Comparison of ENCODE assay signal across 22 cellular contexts in genomic region chr12:110657747-110658146, GRCh38. TPM values are rescaled to one million over a fixed set of nuclear protein-coding genes. Genes with fewer than 3 reads are reported as not detected.
A peak's percentile ranks its signal among the peaks of the same experiment; 100 is the strongest.
DNase-seq lines count a peak whose midpoint lies in the region; ATAC-seq and TF ChIP-seq lines count a peak whose summit lies in the region.
"Had no signal": no experiment of that assay in that cellular context is flagged by ENCODE, and none has a peak within 500 bp of the region (broad histone marks: within the 10 kb centered on the region; RNA-seq: fewer than 3 reads in every experiment).

No MANE protein-coding gene starts in this region.

- no peak overlapping the region for H4K8ac ChIP-seq in trophoblast cell (ENCODE audit: low read depth, low read length)

- no peak overlapping the region for H2AFZ ChIP-seq in trophoblast cell (ENCODE audit: insufficient read depth, low read length, poor library complexity)

- no peak overlapping the region for H3K14ac ChIP-seq in trophoblast cell (ENCODE audit: low read length)

- peak; percentile 37 to 52 for ATAC-seq in right cardiac atrium
- ATAC-seq: activated T-cell treated with anti-CD3 and anti-CD28 coated beads, Interleukin-2, amount 50 U/mL, for 4 hours had no signal

- H3K9ac ChIP-seq in trophoblast cell (ENCODE audit: low read length), result no peak overlapping the region

- 67% methylated on average over 9 of the region's 9 CpGs for WGBS in right cardiac atrium
- WGBS in testis, 2 donors, result 35 to 41% methylated on average over 5 to 9 of the region's 9 CpGs
- WGBS in trophoblast cell (ENCODE audit: extremely low coverage, insufficient coverage, insufficient read length), result no CpG with 5 or more reads among the region's 9 CpGs

- H3K18ac ChIP-seq in trophoblast cell (ENCODE audit: low read length), result no peak overlapping the region

- H4K12ac ChIP-seq in trophoblast cell (ENCODE audit: low read depth, low read length), result no peak overlapping the region

- no peak overlapping the region for H3K27ac ChIP-seq in right cardiac atrium (ENCODE audit: low read length)
- H3K27ac ChIP-seq in cingulate gyrus (ENCODE audit: low read depth, low read length), result peak overlapping the region; percentile 78
- peak overlapping the region in 1 of 2 donors; percentile 57 for H3K27ac ChIP-seq in testis
- no peak overlapping the region for H3K27ac ChIP-seq in trophoblast cell (ENCODE audit: low read depth, low read length)
- H3K27ac ChIP-seq: epithelial cell of prostate, skin epidermis, suprapubic skin, WERI-Rb-1 had no signal

- no peak overlapping the region for H2BK12ac ChIP-seq in trophoblast cell (ENCODE audit: low read length)

- H3K4me2 ChIP-seq in trophoblast cell (ENCODE audit: low read length), result no peak overlapping the region

- DNase-seq in right cardiac atrium (peak in 1 of 3 donors; percentile 72), cardiac septum (ENCODE audit: low spot score) (no peak), medulla oblongata (ENCODE audit: extremely low spot score) (peak; percentile 73), testis (peak; percentile 49), CD1c-positive myeloid dendritic cell (ENCODE audit: extremely low spot score) (no peak), trophoblast cell (no peak)
- DNase-seq in stimulated activated CD4-positive, alpha-beta T cell treated with anti-CD3 and anti-CD28 coated beads, Interleukin-12 subunit alpha, Interleukin-12 subunit beta, amount 100 ng/mL, for 4 hours, result no peak
- DNase-seq: activated naive CD4-positive, alpha-beta T cell treated with anti-CD3 and anti-CD28 coated beads, Interleukin-2, amount 50 U/mL, for 16 hours; activated T-cell treated with anti-CD3 and anti-CD28 coated beads, Interleukin-2, amount 50 U/mL, for 4 hours; H9; NCI-H1417; NCI-H2171; NCI-H526 treated with DMSO at 0.1 percent for 48 hours; SHP77 treated with DMSO at 0.1 percent for 48 hours; stimulated activated CD4-positive, alpha-beta T cell treated with anti-CD3 and anti-CD28 coated beads, Interleukin-4, amount 100 ng/mL, for 1 hour; T-helper 1 cell; WERI-Rb-1 had no signal

- intact Hi-C loops in right cardiac atrium (cut with DNase I), result no loop called here
- intact Hi-C loops in cardiac septum (cut with DNase I), result no loop called here
- intact Hi-C loops in testis (cut with DNase I; ENCODE audit: low total_unique reads), result no loop called here

- H2BK5ac ChIP-seq in trophoblast cell (ENCODE audit: low read depth, low read length, poor library complexity), result no peak overlapping the region

- H3K79me1 ChIP-seq in trophoblast cell (ENCODE audit: low read length), result no peaks in the 10 kb centered on the region

- H3K9me3 ChIP-seq in right cardiac atrium (ENCODE audit: control insufficient read depth, low read length), result no peaks in the 10 kb centered on the region
- H3K9me3 ChIP-seq in testis, result no peaks in the 10 kb centered on the region
- no peaks in the 10 kb centered on the region for H3K9me3 ChIP-seq in trophoblast cell (ENCODE audit: insufficient read depth, low read depth, low read length)
- H3K9me3 ChIP-seq: ovary, suprapubic skin had no signal

- H3K4me3 ChIP-seq in right cardiac atrium (ENCODE audit: low read length) (no peak overlapping the region), testis (no peak overlapping the region), trophoblast cell (ENCODE audit: low read depth, low read length) (no peak overlapping the region)
- H3K4me3 ChIP-seq: ovary, skin epidermis, suprapubic skin had no signal

- H3K27me3 ChIP-seq in right cardiac atrium (ENCODE audit: control insufficient read depth, insufficient read depth) (no peaks in the 10 kb centered on the region), testis (no peaks in the 10 kb centered on the region), trophoblast cell (ENCODE audit: insufficient read depth, low read length) (no peaks in the 10 kb centered on the region)
- H3K27me3 ChIP-seq: ovary, suprapubic skin had no signal

- H3K23ac ChIP-seq in trophoblast cell (ENCODE audit: low read length), result no peak overlapping the region

- H2BK120ac ChIP-seq in trophoblast cell (ENCODE audit: insufficient read depth, low read length, poor library complexity), result no peak overlapping the region

- peaks cover 5% of the 10 kb centered on the region for H3K4me1 ChIP-seq in right cardiac atrium (ENCODE audit: control insufficient read depth, insufficient read depth, low read length)
- peaks cover 11% of the 10 kb centered on the region for H3K4me1 ChIP-seq in testis
- H3K4me1 ChIP-seq in trophoblast cell (ENCODE audit: control insufficient read depth in 1 of 2, insufficient read depth in 2 of 2, low read length in 2 of 2), result no peaks in the 10 kb centered on the region
- H3K4me1 ChIP-seq: suprapubic skin had no signal

- no peaks in the 10 kb centered on the region for H3K79me2 ChIP-seq in trophoblast cell (ENCODE audit: control insufficient read depth, insufficient read depth, low read length, poor library complexity)

- H3K4ac ChIP-seq in trophoblast cell (ENCODE audit: low read depth, low read length), result no peak overlapping the region

- H4K91ac ChIP-seq in trophoblast cell (ENCODE audit: low read depth, low read length), result no peak overlapping the region

- H2AK5ac ChIP-seq in trophoblast cell (ENCODE audit: low read length), result no peak overlapping the region

- TF ChIP-seq POLR2A in testis (IDR thresholded peaks at IDR 0.05), result no peak

- H3K36me3 ChIP-seq in testis (ENCODE audit: low read depth, missing control alignments) (no peaks in the 10 kb centered on the region), trophoblast cell (ENCODE audit: control insufficient read depth in 1 of 2, insufficient read depth in 2 of 2, low read length in 2 of 2) (no peaks in the 10 kb centered on the region)
- H3K36me3 ChIP-seq: ovary, WERI-Rb-1 had no signal

- TF ChIP-seq CTCF in testis (IDR thresholded peaks at IDR 0.05), result no peak

RNA-seq across cellular contexts. Expression of gene HVCN1, which starts 31.2 kb away (rescaled TPM):
- total RNA-seq in right cardiac atrium (10 to 100 TPM; 11.3 to 33.4 (median 13.3) TPM), cardiac septum (3.5 TPM), testis (10 to 100 TPM; 39.7 to 52.0 TPM)
- polyA plus RNA-seq in right cardiac atrium (18.2 TPM), testis (ENCODE audit: insufficient read depth, low read depth, low replicate concordance) (139 TPM)
- 0.99 and 1.2 TPM in 2 replicates for polyA plus RNA-seq in trophoblast cell (2013)

RNA-seq across cellular contexts. Expression of gene TCTN1, which starts 43.8 kb away (rescaled TPM):
- 10 to 100 TPM; 37.0 to 47.0 (median 42.4) TPM for total RNA-seq in right cardiac atrium
- 33.7 TPM for polyA plus RNA-seq in right cardiac atrium
- 20.7 TPM for total RNA-seq in cardiac septum
- 100 to 1,000 TPM in 1 of 2 donors, 10 to 100 TPM in 1; 75.3 to 109 TPM for total RNA-seq in testis
- polyA plus RNA-seq in testis (ENCODE audit: insufficient read depth, low read depth, low replicate concordance), result 106 TPM
- polyA plus RNA-seq in trophoblast cell (2013), result 17.6 and 19.3 TPM in 2 replicates

Comparison
In these comparisons a context has a peak if more than half of its experiments do, and no peak if none do; other contexts are left out.
1. DNase-seq: peak in medulla oblongata (single experiment) and testis (single experiment); none in cardiac septum (single experiment), stimulated activated CD4-positive, alpha-beta T cell treated with anti-CD3 and anti-CD28 coated beads, Interleukin-12 subunit alpha, Interleukin-12 subunit beta, amount 100 ng/mL, for 4 hours (single experiment), CD1c-positive myeloid dendritic cell (single experiment) and trophoblast cell (0 of 2).